ENCODE assay signal across 6 cellular contexts in genomic region chr3:52198643-52199608, GRCh38. TPM values are rescaled to one million over a fixed set of nuclear protein-coding genes. Genes with fewer than 3 reads are reported as not detected.
DNase-seq lines count a peak whose midpoint lies in the region; ATAC-seq and TF ChIP-seq lines count a peak whose summit lies in the region.

No MANE protein-coding gene starts in this region.

- H3K27me3 Mint-ChIP-seq in naive B cell, result no peaks in the 10 kb centered on the region

- peak overlapping the region; percentile 93 to 99 (median 96) for H3K4me3 Mint-ChIP-seq in naive B cell

- peaks cover 9 to 13% of the 10 kb centered on the region in 2 donors for H3K36me3 Mint-ChIP-seq in naive B cell

- DNase-seq in astrocyte of the cerebellum (ENCODE audit: low read depth) (no peak), naive B cell (no peak), NCI-H526 treated with DMSO at 0.1 percent for 48 hours (lab: John Stamatoyannopoulos, UW) (no peak), DMS79 (lab: John Stamatoyannopoulos, UW) (no peak)
- no peak for DNase-seq in NK-92 treated with Interleukin-12 subunit alpha and Interleukin-12 subunit beta, amount 100 ng/mL, for 24 hours (lab: John Stamatoyannopoulos, UW)

- peak overlapping the region; percentile 94 for H3K4me3 ChIP-seq in astrocyte of the cerebellum (ENCODE audit: low read depth, low read length)

- ATAC-seq in GM21390 (IDR thresholded peaks at IDR 0.05; ENCODE audit: unreplicated experiment), result peak; percentile 1
- ATAC-seq in naive B cell (ENCODE audit: low read depth in 2 of 2), result no peak

- in situ Hi-C loops in astrocyte of the cerebellum (cut with HindIII; ENCODE audit: low sequenced_read_pairs), result no loop called here

- H3K9me3 Mint-ChIP-seq in naive B cell, result no peaks in the 10 kb centered on the region

- TF ChIP-seq CTCF in astrocyte of the cerebellum (IDR thresholded peaks at IDR 0.05; ENCODE audit: low read depth, low read length, missing control alignments), result no peak

- H3K27ac Mint-ChIP-seq in naive B cell, result peak overlapping the region; percentile 91 to 97 (median 96)

- peaks cover 32 to 42% (median 35%) of the 10 kb centered on the region in 3 donors for H3K4me1 Mint-ChIP-seq in naive B cell

RNA-seq across cellular contexts. Expression of gene ALAS1, which starts 1.0 kb away (rescaled TPM):
- polyA plus RNA-seq in naive B cell (ENCODE audit: low read depth in 6 of 6), result 10 to 100 TPM; 10.3 to 25.6 (median 18.7) TPM

RNA-seq across cellular contexts. Expression of gene TLR9, which starts 26.5 kb away (rescaled TPM):
- 1 to 10 TPM in 5 of 6 donors, not detected in 1; 1.6 to 4.4 (median 3.8) TPM for polyA plus RNA-seq in naive B cell (ENCODE audit: low read depth in 6 of 6)

RNA-seq across cellular contexts. Expression of gene TWF2, which starts 40.0 kb away (rescaled TPM):
- polyA plus RNA-seq in naive B cell (ENCODE audit: low read depth in 6 of 6), result 10 to 100 TPM; 48.5 to 90.8 (median 75.4) TPM

RNA-seq across cellular contexts. Expression of gene POC1A, which starts 44.7 kb away (rescaled TPM):
- polyA plus RNA-seq in naive B cell (ENCODE audit: low read depth in 6 of 6), result 1 to 10 TPM; 1.2 to 4.9 (median 1.6) TPM

RNA-seq across cellular contexts. Expression of gene PPM1M, which starts 46.6 kb away (rescaled TPM):
- polyA plus RNA-seq in naive B cell (ENCODE audit: low read depth in 6 of 6), result 10 to 100 TPM; 16.8 to 38.5 (median 21.4) TPM
